33 cellular contexts compared by ENCODE assay signal in genomic region chr5:93460286-93460685, GRCh38.
"Had no signal": no experiment of that assay in that cellular context is flagged by ENCODE, and none has a peak within 500 bp of the region (broad histone marks: within the 10 kb centered on the region; RNA-seq: fewer than 3 reads in every experiment).

No MANE protein-coding gene starts in this region.

- H3K4me3 ChIP-seq: adrenal gland, body of pancreas, breast epithelium had no signal

- H3K27me3 ChIP-seq: adrenal gland, body of pancreas, brain microvascular endothelial cell, breast epithelium had no signal

- H3K4me1 ChIP-seq: adrenal gland, body of pancreas, breast epithelium had no signal

- FAIRE-seq: astrocyte, TTC549 had no signal

- DNase-seq: activated B cell treated with CpG ODN at 0.5 μM for 24 hours; activated CD4-positive, alpha-beta memory T cell treated with anti-CD3 and anti-CD28 coated beads for 36 hours; activated CD4-positive, alpha-beta T cell treated with anti-CD3 and anti-CD28 coated beads for 4 hours; activated CD4-positive, alpha-beta T cell treated with anti-CD3 and anti-CD28 coated beads, Interleukin-2, amount 10 ng/mL, durations not matched to agents 24 days and 14 days; activated CD4-positive, alpha-beta T cell treated with anti-CD3 and anti-CD28 coated beads, Interleukin-2, amount 50 U/mL, for 1 hour; activated CD4-positive, alpha-beta T cell treated with anti-CD3 and anti-CD28 coated beads, Interleukin-2, amount 50 U/mL, for 4 hours; activated CD4-positive, CD25-positive, alpha-beta regulatory T cell treated with anti-CD3 and anti-CD28 coated beads, Interleukin-2, amount 50 U/mL, for 72 hours; activated CD8-positive, alpha-beta memory T cell treated with anti-CD3 and anti-CD28 coated beads, Interleukin-2, amount 50 U/mL, for 4 hours; activated CD8-positive, alpha-beta T cell treated with anti-CD3 and anti-CD28 coated beads for 36 hours; activated effector memory CD4-positive, alpha-beta T cell treated with anti-CD3 and anti-CD28 coated beads, Interleukin-2, amount 50 U/mL, for 16 hours; activated gamma-delta T cell treated with Interleukin-2 at 50 U/mL for 16 hours; activated naive CD4-positive, alpha-beta T cell; activated naive CD4-positive, alpha-beta T cell treated with anti-CD3 and anti-CD28 coated beads for 36 hours; activated naive CD4-positive, alpha-beta T cell treated with anti-CD3 and anti-CD28 coated beads, Interleukin-2, amount 50 U/mL, for 16 hours; activated naive CD8-positive, alpha-beta T cell treated with anti-CD3 and anti-CD28 coated beads for 36 hours; activated T-cell treated with anti-CD3 and anti-CD28 coated beads for 4 hours; activated T-cell treated with anti-CD3 and anti-CD28 coated beads, Interleukin-2, amount 50 U/mL, for 1 hour; activated T-cell treated with anti-CD3 and anti-CD28 coated beads, Interleukin-2, amount 50 U/mL, for 4 hours; activated T-cell treated with anti-CD3 and anti-CD28 coated beads, Interleukin-2, amount 50 U/mL, for 72 hours; adrenal gland; amniotic stem cell; aorta; body of pancreas; brain microvascular endothelial cell; central memory CD4-positive, alpha-beta T cell; T-helper 2 cell; T-helper 9 cell had no signal

- H3K36me3 ChIP-seq: adrenal gland, brain microvascular endothelial cell, breast epithelium had no signal

- ATAC-seq: activated CD8-positive, alpha-beta T cell treated with anti-CD3 and anti-CD28 coated beads for 36 hours; activated naive CD4-positive, alpha-beta T cell treated with anti-CD3 and anti-CD28 coated beads, Interleukin-2, amount 50 U/mL, for 72 hours; activated T-cell treated with anti-CD3 and anti-CD28 coated beads, Interleukin-2, amount 50 U/mL, for 4 hours; activated T-cell treated with anti-CD3 and anti-CD28 coated beads, Interleukin-2, amount 50 U/mL, for 72 hours; activated T-helper 17 cell treated with anti-CD3 and anti-CD28 coated beads, Interleukin-2, amount 50 U/mL, for 72 hours; body of pancreas had no signal

- H3K27ac ChIP-seq: adrenal gland, body of pancreas, brain microvascular endothelial cell, breast epithelium, VCaP had no signal
